Comparison of ENCODE assay signal across 8 cellular contexts in the genomic region with DNA sequence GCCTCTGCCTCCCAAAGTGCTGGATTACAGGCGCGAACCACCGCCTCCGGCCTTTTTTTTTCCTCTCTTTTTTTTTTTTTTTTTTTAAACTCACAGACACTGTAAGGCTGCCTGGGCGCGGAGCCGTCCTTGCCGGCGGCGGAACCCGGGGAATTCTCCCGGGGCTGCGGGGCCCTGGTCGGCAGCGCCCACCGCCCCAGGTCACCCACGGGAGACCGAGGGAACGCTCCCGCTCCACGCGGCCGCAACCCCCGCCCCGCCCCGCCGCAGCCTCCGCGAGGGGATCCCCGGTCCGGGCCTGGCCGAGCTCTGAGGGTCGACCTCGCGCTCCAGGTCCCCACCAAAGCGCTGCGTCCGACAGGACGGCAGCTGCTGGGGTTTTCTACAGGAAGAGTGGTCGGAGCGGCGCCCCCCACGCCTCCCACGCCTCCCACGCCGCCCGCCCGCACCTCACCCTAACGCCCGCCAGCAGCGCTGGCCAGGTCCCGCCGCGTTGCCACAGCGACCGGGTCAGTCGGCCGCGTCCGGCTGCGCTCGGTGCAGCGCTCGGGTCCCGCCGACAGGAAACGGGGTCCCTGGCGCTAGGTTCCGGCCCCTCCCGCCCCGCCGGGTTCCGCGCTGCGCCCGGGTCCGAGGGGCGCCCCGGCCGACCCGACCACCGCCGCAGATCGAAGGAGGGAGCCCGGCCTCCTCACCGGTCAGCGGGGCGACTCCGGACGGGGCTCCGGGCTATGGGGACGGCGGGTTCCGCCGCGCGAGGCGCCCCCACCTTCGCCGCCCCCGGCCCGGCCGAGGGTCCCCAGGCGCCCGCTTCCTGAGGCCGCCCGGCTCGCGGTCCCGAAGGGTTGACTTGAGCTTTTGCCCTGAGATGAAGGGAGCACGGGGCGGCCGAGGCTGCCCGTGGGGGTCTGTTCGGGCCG. TPM values are rescaled to one million over a fixed set of nuclear protein-coding genes. Genes with fewer than 3 reads are reported as not detected.
DNase-seq lines count a peak whose midpoint lies in the region; ATAC-seq and TF ChIP-seq lines count a peak whose summit lies in the region.

A gene with protein sequence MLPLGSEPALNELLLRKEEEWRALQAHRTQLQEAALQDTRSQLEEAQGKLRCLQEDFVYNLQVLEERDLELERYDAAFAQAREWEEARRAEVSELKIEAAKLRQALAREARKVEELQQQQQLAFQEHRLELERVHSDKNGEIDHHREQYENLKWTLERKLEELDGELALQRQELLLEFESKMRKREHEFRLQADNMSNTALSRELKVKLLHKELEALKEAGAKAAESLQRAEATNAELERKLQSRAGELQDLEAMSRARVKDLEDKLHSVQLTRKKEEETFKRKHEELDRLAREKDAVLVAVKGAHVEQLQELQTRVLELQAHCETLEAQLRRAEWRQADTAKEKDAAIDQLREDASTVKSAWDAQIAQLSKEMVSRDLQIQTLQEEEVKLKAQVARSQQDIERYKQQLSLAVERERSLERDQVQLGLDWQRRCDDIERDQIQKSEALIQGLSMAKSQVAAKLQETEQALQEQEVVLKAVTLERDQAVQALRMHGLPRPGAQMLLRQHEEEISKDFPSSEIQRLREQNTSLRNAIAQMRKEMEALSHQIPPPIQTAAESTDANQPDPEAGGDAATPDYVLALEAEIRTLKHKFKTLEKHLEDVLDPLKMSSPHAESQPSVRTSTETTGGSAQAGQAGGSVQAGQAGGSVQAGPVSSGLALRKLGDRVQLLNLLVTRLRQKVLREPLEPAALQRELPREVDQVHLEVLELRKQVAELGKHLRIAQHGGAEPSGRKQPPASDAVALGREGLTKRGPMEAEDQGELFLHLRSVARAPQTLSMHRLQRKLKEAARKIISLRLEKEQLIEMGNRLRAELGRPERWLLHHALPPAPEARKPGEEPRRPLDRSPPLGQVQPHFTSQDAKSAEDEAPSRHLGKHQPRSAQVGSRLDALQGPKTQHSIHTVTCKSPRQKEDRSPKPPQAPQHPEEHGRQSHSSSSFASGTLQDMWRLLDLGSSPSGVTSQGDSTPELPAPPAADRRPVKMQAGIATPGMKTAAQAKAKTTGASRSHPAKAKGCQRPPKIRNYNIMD (minus strand): TSS at position 512 of the 920 bp plus-strand sequence. CDS start 10,898 bp downstream, outside the sequence.

- ATAC-seq in GM19351 (IDR thresholded peaks at IDR 0.05; ENCODE audit: unreplicated experiment) (peak; percentile 63), HG03571 (IDR thresholded peaks at IDR 0.05; ENCODE audit: unreplicated experiment) (peak; percentile 54)

- H3K27me3 ChIP-seq in CD8-positive, alpha-beta memory T cell (ENCODE audit: insufficient read depth, low read length, poor library complexity, severe bottlenecking): no peaks in the 10 kb centered on the region

- peaks cover 0 to 3% of the 10 kb centered on the region in 2 donors for H3K27me3 Mint-ChIP-seq in CD8-positive, alpha-beta memory T cell
- H3K27me3 Mint-ChIP-seq in activated naive CD4-positive, alpha-beta T cell treated with anti-CD3 and anti-CD28 coated beads, Interleukin-2, amount 50 U/mL, for 24 hours: no peaks in the 10 kb centered on the region
- H3K27me3 Mint-ChIP-seq in glutamatergic neuron (ENCODE audit: unreplicated experiment): peaks cover 5% of the 10 kb centered on the region

- CTCF ChIA-PET in CD8-positive, alpha-beta memory T cell (lab: Charles Lee): interaction anchor here (1.0 to 1.8 kb wide), 6 partner anchors 12 to 182 kb away, joined by 3 to 8 read pairs (median 3); a partner anchor contains a TSS
- CTCF ChIA-PET in RWPE1 (lab: Yijun Ruan, JAX): interaction anchor here (0.6 to 1.0 kb wide), 3 partner anchors 14 to 30 kb away, joined by 3 read pairs; no protein-coding TSS in a partner anchor

- H3K4me1 ChIP-seq in CD8-positive, alpha-beta memory T cell (ENCODE audit: insufficient read depth, low read length): peaks cover 38% of the 10 kb centered on the region

- peak within 1 kb of the TSS; percentile 82 to 97 (median 93) for H3K27ac Mint-ChIP-seq in CD8-positive, alpha-beta memory T cell
- H3K27ac Mint-ChIP-seq in activated naive CD4-positive, alpha-beta T cell treated with anti-CD3 and anti-CD28 coated beads, Interleukin-2, amount 50 U/mL, for 24 hours: peak within 1 kb of the TSS; percentile 95
- H3K27ac Mint-ChIP-seq in glutamatergic neuron (ENCODE audit: unreplicated experiment): no peak within 1 kb of the TSS

- POLR2A ChIA-PET in CD8-positive, alpha-beta memory T cell (lab: Charles Lee): interaction anchor here (0.7 to 1.0 kb wide), 3 partner anchors 10 to 25 kb away, joined by 3 to 8 read pairs (median 5); no protein-coding TSS in a partner anchor
- POLR2A ChIA-PET in RWPE1 (lab: Yijun Ruan, JAX; ENCODE audit: low non-redundant PET): interaction anchor here (0.7 kb wide), 1 partner anchor 111 kb away, joined by 3 read pairs; no protein-coding TSS in a partner anchor

- peak within 1 kb of the TSS; percentile 59 for H3K27ac ChIP-seq in CD8-positive, alpha-beta memory T cell (ENCODE audit: low read depth, low read length)
- H3K27ac ChIP-seq in RWPE1: peak within 1 kb of the TSS; percentile 99

- H3K36me3 ChIP-seq in CD8-positive, alpha-beta memory T cell (ENCODE audit: insufficient read depth, low read length): no peaks in the 10 kb centered on the region

- no peaks in the 10 kb centered on the region for H3K9me3 ChIP-seq in CD8-positive, alpha-beta memory T cell (ENCODE audit: low read length)

- DNase-seq in CD8-positive, alpha-beta memory T cell: peak in 4 of 5 donors; percentile 35 to 74 (median 52)
- DNase-seq in RWPE1 (ENCODE audit: low spot score): peak; percentile 76
- DNase-seq in glutamatergic neuron: peak; percentile 89
- peak in 49 of 56 donors; percentile 18 to 80 (median 52) for DNase-seq in nucleus accumbens (lab: John Stamatoyannopoulos, UW)
- DNase-seq in ureter (ENCODE audit: low spot score): peak; percentile 82

- H3K4me3 Mint-ChIP-seq in CD8-positive, alpha-beta memory T cell: peak within 1 kb of the TSS; percentile 83 to 89 (median 87)
- peak within 1 kb of the TSS; percentile 81 for H3K4me3 Mint-ChIP-seq in activated naive CD4-positive, alpha-beta T cell treated with anti-CD3 and anti-CD28 coated beads, Interleukin-2, amount 50 U/mL, for 24 hours
- peak within 1 kb of the TSS; percentile 85 for H3K4me3 Mint-ChIP-seq in glutamatergic neuron (ENCODE audit: unreplicated experiment)

- no peaks in the 10 kb centered on the region for H3K9me3 Mint-ChIP-seq in CD8-positive, alpha-beta memory T cell
- H3K9me3 Mint-ChIP-seq in activated naive CD4-positive, alpha-beta T cell treated with anti-CD3 and anti-CD28 coated beads, Interleukin-2, amount 50 U/mL, for 24 hours: no peaks in the 10 kb centered on the region
- peaks cover 4% of the 10 kb centered on the region for H3K9me3 Mint-ChIP-seq in glutamatergic neuron (ENCODE audit: unreplicated experiment)

- H3K4me1 Mint-ChIP-seq in CD8-positive, alpha-beta memory T cell: peaks cover 35 to 55% (median 36%) of the 10 kb centered on the region in 3 donors
- H3K4me1 Mint-ChIP-seq in activated naive CD4-positive, alpha-beta T cell treated with anti-CD3 and anti-CD28 coated beads, Interleukin-2, amount 50 U/mL, for 24 hours: peaks cover 44% of the 10 kb centered on the region
- no peaks in the 10 kb centered on the region for H3K4me1 Mint-ChIP-seq in glutamatergic neuron (ENCODE audit: low read depth, unreplicated experiment)

- TF ChIP-seq CTCF in RWPE1 (conservative IDR thresholded peaks at IDR 0.05; ENCODE audit: low read depth) (no peak), glutamatergic neuron (IDR thresholded peaks at IDR 0.05; ENCODE audit: partially characterized antibody, unreplicated experiment) (peak; percentile 24)

- peaks cover 0 to 5% (median 2%) of the 10 kb centered on the region in 3 donors for H3K36me3 Mint-ChIP-seq in CD8-positive, alpha-beta memory T cell
- no peaks in the 10 kb centered on the region for H3K36me3 Mint-ChIP-seq in activated naive CD4-positive, alpha-beta T cell treated with anti-CD3 and anti-CD28 coated beads, Interleukin-2, amount 50 U/mL, for 24 hours
- no peaks in the 10 kb centered on the region for H3K36me3 Mint-ChIP-seq in glutamatergic neuron (ENCODE audit: unreplicated experiment)

- H3K4me3 ChIP-seq in CD8-positive, alpha-beta memory T cell (ENCODE audit: low read length): peak within 1 kb of the TSS; percentile 65

RNA-seq across cellular contexts. Expression of the gene that starts here (rescaled TPM):
- 10 to 100 TPM; 69.8 to 77.6 TPM for total RNA-seq in CD8-positive, alpha-beta memory T cell
- polyA plus RNA-seq in CD8-positive, alpha-beta memory T cell: 39.2 TPM
- total RNA-seq in glutamatergic neuron (ENCODE audit: unreplicated experiment): 40.7 TPM
- 108 TPM for total RNA-seq in ureter

Comparison
In these comparisons a context has a peak if more than half of its experiments do, and no peak if none do; other contexts are left out.
1. Peak in every context shown above with its lines: DNase-seq, ATAC-seq, H3K4me3 ChIP-seq and H3K27ac ChIP-seq.